In genomic region chr11:44618561-44619425, GRCh38 we compare ENCODE assay signal across 17 cellular contexts. TPM values are rescaled to one million over a fixed set of nuclear protein-coding genes. Genes with fewer than 3 reads are reported as not detected.
DNase-seq lines count a peak whose midpoint lies in the region; ATAC-seq and TF ChIP-seq lines count a peak whose summit lies in the region.
"Had no signal": no experiment of that assay in that cellular context is flagged by ENCODE, and none has a peak within 500 bp of the region (broad histone marks: within the 10 kb centered on the region; RNA-seq: fewer than 3 reads in every experiment).

No MANE protein-coding gene starts in this region.

- no peaks in the 10 kb centered on the region for H3K9me3 ChIP-seq in Peyer's patch
- H3K9me3 ChIP-seq: psoas muscle, SJSA1, testis had no signal

- CTCF ChIA-PET in activated CD8-positive, alpha-beta memory T cell treated with anti-CD3 and anti-CD28 coated beads, Interleukin-2, amount 10 ng/mL, durations not matched to agents 7 days and 5 days (lab: Charles Lee) = interaction anchor here (1.6 to 21.3 kb wide), 6 partner anchors 11 to 1200 kb away, joined by 3 to 530 read pairs (median 14); partner anchors contain the start of gene CD82

- H3K4me3 ChIP-seq in Peyer's patch = no peak overlapping the region
- H3K4me3 ChIP-seq: psoas muscle, SJSA1, testis had no signal

- no peak for TF ChIP-seq CTCF in Peyer's patch (IDR thresholded peaks at IDR 0.05)

- H3K27me3 ChIP-seq in Peyer's patch = no peaks in the 10 kb centered on the region
- H3K27me3 ChIP-seq: SJSA1, testis had no signal

- peaks cover 27% of the 10 kb centered on the region for H3K4me1 Mint-ChIP-seq in activated CD8-positive, alpha-beta memory T cell treated with anti-CD3 and anti-CD28 coated beads, Interleukin-2, amount 10 ng/mL, durations not matched to agents 7 days and 5 days
- H3K4me1 Mint-ChIP-seq in stimulated activated memory B cell treated with anti-CD40 and anti-IgM and Interleukin-4, amounts not matched to agents 10 μg/mL and 1 μg/mL and 100 μg/mL, for 72 hours = peaks cover 85% of the 10 kb centered on the region

- H3K36me3 ChIP-seq in Peyer's patch = peaks cover 0 to 22% (median 0%) of the 10 kb centered on the region in 3 donors
- H3K36me3 ChIP-seq: SJSA1 had no signal

- H3K4me3 Mint-ChIP-seq in activated CD8-positive, alpha-beta memory T cell treated with anti-CD3 and anti-CD28 coated beads, Interleukin-2, amount 10 ng/mL, durations not matched to agents 7 days and 5 days = no peak overlapping the region
- no peak overlapping the region for H3K4me3 Mint-ChIP-seq in stimulated activated memory B cell treated with anti-CD40 and anti-IgM and Interleukin-4, amounts not matched to agents 10 μg/mL and 1 μg/mL and 100 μg/mL, for 72 hours
- H3K4me3 Mint-ChIP-seq: CD4-positive, alpha-beta T cell; effector memory CD8-positive, alpha-beta T cell had no signal

- no peak overlapping the region for H3K27ac ChIP-seq in Peyer's patch
- H3K27ac ChIP-seq: KMS-11, psoas muscle, SJSA1, testis had no signal

- H3K36me3 Mint-ChIP-seq in activated CD8-positive, alpha-beta memory T cell treated with anti-CD3 and anti-CD28 coated beads, Interleukin-2, amount 10 ng/mL, durations not matched to agents 7 days and 5 days = peaks cover 17% of the 10 kb centered on the region
- peaks cover 79% of the 10 kb centered on the region for H3K36me3 Mint-ChIP-seq in stimulated activated memory B cell treated with anti-CD40 and anti-IgM and Interleukin-4, amounts not matched to agents 10 μg/mL and 1 μg/mL and 100 μg/mL, for 72 hours

- H3K27me3 Mint-ChIP-seq in activated CD8-positive, alpha-beta memory T cell treated with anti-CD3 and anti-CD28 coated beads, Interleukin-2, amount 10 ng/mL, durations not matched to agents 7 days and 5 days = no peaks in the 10 kb centered on the region
- H3K27me3 Mint-ChIP-seq in stimulated activated memory B cell treated with anti-CD40 and anti-IgM and Interleukin-4, amounts not matched to agents 10 μg/mL and 1 μg/mL and 100 μg/mL, for 72 hours = no peaks in the 10 kb centered on the region
- H3K27me3 Mint-ChIP-seq: CD4-positive, alpha-beta T cell; effector memory CD8-positive, alpha-beta T cell had no signal

- DNase-seq in activated CD8-positive, alpha-beta memory T cell treated with anti-CD3 and anti-CD28 coated beads for 24 hours = peak; percentile 53
- DNase-seq in activated CD8-positive, alpha-beta memory T cell treated with anti-CD3 and anti-CD28 coated beads, Interleukin-2, amount 10 ng/mL, durations not matched to agents 7 days and 5 days = no peak
- DNase-seq in Peyer's patch = peak; percentile 11 to 44 (median 39)
- DNase-seq in left lobe of liver (ENCODE audit: low spot score) = peak; percentile 40
- no peak for DNase-seq in DMS153 treated with DMSO at 0.1 percent for 48 hours (lab: John Stamatoyannopoulos, UW; ENCODE audit: unreplicated experiment)
- no peak for DNase-seq in anterior cingulate cortex (lab: John Stamatoyannopoulos, UW)
- DNase-seq in D341Med (ENCODE audit: low spot score) = no peak
- DNase-seq: activated gamma-delta T cell treated with Interleukin-2 at 50 U/mL for 16 hours; effector memory CD8-positive, alpha-beta T cell; hippocampal formation; psoas muscle; testis had no signal

- no peak for TF ChIP-seq POLR2A in Peyer's patch (IDR thresholded peaks at IDR 0.05)

- H3K4me1 ChIP-seq in Peyer's patch = peaks cover 0 to 7% (median 0%) of the 10 kb centered on the region in 4 donors
- H3K4me1 ChIP-seq: testis had no signal

- no peaks in the 10 kb centered on the region for H3K9me3 Mint-ChIP-seq in activated CD8-positive, alpha-beta memory T cell treated with anti-CD3 and anti-CD28 coated beads, Interleukin-2, amount 10 ng/mL, durations not matched to agents 7 days and 5 days (ENCODE audit: low read depth)
- H3K9me3 Mint-ChIP-seq in stimulated activated memory B cell treated with anti-CD40 and anti-IgM and Interleukin-4, amounts not matched to agents 10 μg/mL and 1 μg/mL and 100 μg/mL, for 72 hours = no peaks in the 10 kb centered on the region
- H3K9me3 Mint-ChIP-seq: CD4-positive, alpha-beta T cell; effector memory CD8-positive, alpha-beta T cell had no signal

- no peak overlapping the region for H3K27ac Mint-ChIP-seq in activated CD8-positive, alpha-beta memory T cell treated with anti-CD3 and anti-CD28 coated beads, Interleukin-2, amount 10 ng/mL, durations not matched to agents 7 days and 5 days
- H3K27ac Mint-ChIP-seq in stimulated activated memory B cell treated with anti-CD40 and anti-IgM and Interleukin-4, amounts not matched to agents 10 μg/mL and 1 μg/mL and 100 μg/mL, for 72 hours = peak overlapping the region; percentile 42
- H3K27ac Mint-ChIP-seq: CD4-positive, alpha-beta T cell; effector memory CD8-positive, alpha-beta T cell had no signal

- no peak for ATAC-seq in activated CD8-positive, alpha-beta memory T cell treated with anti-CD3 and anti-CD28 coated beads, Interleukin-2, amount 10 ng/mL, durations not matched to agents 7 days and 5 days
- no peak for ATAC-seq in left lobe of liver
- no peak for ATAC-seq in stimulated activated memory B cell treated with anti-CD40 and anti-IgM and Interleukin-4, amounts not matched to agents 10 μg/mL and 1 μg/mL and 100 μg/mL, for 72 hours
- ATAC-seq: effector memory CD8-positive, alpha-beta T cell; left colon; psoas muscle had no signal

RNA-seq across cellular contexts. Expression of gene CD82, which starts 53.3 kb away (rescaled TPM):
- total RNA-seq in activated CD8-positive, alpha-beta memory T cell treated with anti-CD3 and anti-CD28 coated beads, Interleukin-2, amount 10 ng/mL, durations not matched to agents 7 days and 5 days = 100 to 1,000 TPM in 1 of 2 experiments, 10 to 100 TPM in 1; 90.2 to 285 TPM
- 100 to 1,000 TPM in 1 of 4 donors, 10 to 100 TPM in 3; 40.4 to 140 (median 78.4) TPM for total RNA-seq in Peyer's patch
- 60.6 TPM for total RNA-seq in left lobe of liver

Comparison
In these comparisons a context has a peak if more than half of its experiments do, and no peak if none do; other contexts are left out.
1. DNase-seq: peak in activated CD8-positive, alpha-beta memory T cell treated with anti-CD3 and anti-CD28 coated beads for 24 hours (single experiment), Peyer's patch (3 of 3) and left lobe of liver (single experiment); none in activated CD8-positive, alpha-beta memory T cell treated with anti-CD3 and anti-CD28 coated beads, Interleukin-2, amount 10 ng/mL, durations not matched to agents 7 days and 5 days (single experiment), DMS153 treated with DMSO at 0.1 percent for 48 hours (single experiment), anterior cingulate cortex (0 of 58) and D341Med (single experiment).